In genomic region chr1:224106568-224107281, GRCh38 we compare ENCODE assay signal across 1 cellular context.
TF ChIP-seq lines count a peak whose summit lies in the region.

No MANE protein-coding gene starts in this region.

TF ChIP-seq in K562, 482 proteins besides CTCF, POLR2A, EP300 and RAD21 (continued from another document):
- TF ChIP-seq DEAF1 (CRISPR knock-in tag; IDR thresholded peaks at IDR 0.05) (peak; percentile 28; the same call in 1 of the 2 replicates), HOMEZ (CRISPR knock-in tag; IDR thresholded peaks at IDR 0.05) (no peak), TEAD1 (CRISPR knock-in tag; IDR thresholded peaks at IDR 0.05) (0 out of 4 replicates have a peak, but pooled peaks of 1 of the 2 experiments have one; percentile 20), SIN3B (IDR thresholded peaks at IDR 0.05; ENCODE audit: low read depth) (no peak), ZNF583 (CRISPR knock-in tag; IDR thresholded peaks at IDR 0.05) (no peak), CBX3 (IDR thresholded peaks at IDR 0.05; ENCODE audit: borderline replicate concordance in 1 of 2, low read length in 2 of 2) (peak in 1 of 2 experiments; percentile 63; a peak in 1 of 3 replicates), AFF1 (IDR thresholded peaks at IDR 0.05; ENCODE audit: low read depth in 1 of 2, partially characterized antibody in 2 of 2) (peak in 1 of 2 experiments; percentile 49), TFAP4 (CRISPR knock-in tag; IDR thresholded peaks at IDR 0.05; ENCODE audit: borderline replicate concordance) (peak; percentile 55), ZNF384 (IDR thresholded peaks at IDR 0.05; ENCODE audit: low read depth, low read length) (peak; percentile 55), ETS2 (tag; IDR thresholded peaks at IDR 0.05; ENCODE audit: borderline replicate concordance, poor library complexity, severe bottlenecking) (no peak), ADNP (tag; IDR thresholded peaks at IDR 0.05) (no peak), SETDB1 (IDR thresholded peaks at IDR 0.05; ENCODE audit: low read length) (no peak), C11orf30 (IDR thresholded peaks at IDR 0.05; ENCODE audit: low read depth) (0 out of 2 replicates have a peak, but pooled peaks have one; percentile 15), MLLT1 (IDR thresholded peaks at IDR 0.05) (no peak), ZNF699 (CRISPR knock-in tag; IDR thresholded peaks at IDR 0.05; ENCODE audit: insufficient replicate concordance) (no peak), EP400 (IDR thresholded peaks at IDR 0.05) (0 out of 2 replicates have a peak, but pooled peaks have one; percentile 16), KLF6 (CRISPR knock-in tag; IDR thresholded peaks at IDR 0.05; ENCODE audit: borderline replicate concordance) (no peak), CTBP1 (IDR thresholded peaks at IDR 0.05; ENCODE audit: borderline replicate concordance) (no peak), YY1 (IDR thresholded peaks at IDR 0.05; ENCODE audit: borderline replicate concordance in 1 of 3, control insufficient read depth in 1 of 3, extremely low read depth in 1 of 3, insufficient read depth in 3 of 3, insufficient read length in 1 of 3, insufficient replicate concordance in 2 of 3, low read depth in 1 of 3, low read length in 2 of 3) (peak in 2 of 3 experiments; percentile 29 to 63)
